22 cellular contexts compared by ENCODE assay signal in the genomic region with DNA sequence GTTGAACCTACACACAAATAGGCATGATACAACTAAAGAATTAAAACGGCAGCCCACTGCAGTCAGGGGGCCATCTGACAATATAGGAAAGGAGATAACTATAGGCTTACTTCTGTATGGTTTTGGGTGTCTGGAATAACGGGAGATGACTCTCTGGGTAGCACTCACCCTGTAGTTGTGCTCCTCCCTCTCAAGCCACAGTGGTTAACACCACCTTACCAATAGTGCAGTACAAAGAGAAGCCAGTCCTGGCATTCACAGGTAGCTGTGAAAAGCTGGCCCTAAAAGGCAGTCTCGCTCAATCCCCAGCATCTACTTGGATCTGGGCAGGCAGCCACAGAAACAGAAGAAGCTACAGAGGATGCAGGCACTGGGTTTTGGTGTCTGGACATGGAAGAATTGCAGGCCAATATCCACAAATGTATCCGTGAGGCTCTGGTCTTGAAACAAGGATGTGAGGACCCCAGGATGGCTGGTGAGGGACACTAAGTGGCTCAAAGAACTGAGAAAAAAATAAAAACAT.
DNase-seq lines count a peak whose midpoint lies in the region; ATAC-seq and TF ChIP-seq lines count a peak whose summit lies in the region.
"Had no signal": no experiment of that assay in that cellular context is flagged by ENCODE, and none has a peak within 500 bp of the region (broad histone marks: within the 10 kb centered on the region; RNA-seq: fewer than 3 reads in every experiment).

No MANE protein-coding gene starts in this region.

- peak overlapping the region; percentile 22 for H3K27ac ChIP-seq in foreskin keratinocyte
- H3K27ac ChIP-seq in smooth muscle cell (ENCODE audit: low read depth) = peak overlapping the region; percentile 56

- no peak overlapping the region for H3K4me3 ChIP-seq in smooth muscle cell
- H3K4me3 ChIP-seq: cardiac muscle cell, esophagus muscularis mucosa had no signal

- POLR2A ChIA-PET in activated naive CD8-positive, alpha-beta T cell treated with anti-CD3 and anti-CD28 coated beads, Interleukin-2, amount 10 ng/mL, durations not matched to agents 7 days and 5 days (lab: Charles Lee) = no interaction called here

- 79% methylated on average over 4 of the region's 4 CpGs for WGBS in smooth muscle cell (ENCODE audit: low lambda C conversion rate)

- peak; percentile 7 for ATAC-seq in activated naive CD8-positive, alpha-beta T cell treated with anti-CD3 and anti-CD28 coated beads, Interleukin-2, amount 10 ng/mL, durations not matched to agents 7 days and 5 days (ENCODE audit: low read depth)
- ATAC-seq in foreskin keratinocyte (no peak), HG02678 (IDR thresholded peaks at IDR 0.05; ENCODE audit: unreplicated experiment) (no peak), HG03108 (IDR thresholded peaks at IDR 0.05; ENCODE audit: unreplicated experiment) (no peak)
- ATAC-seq: sciatic nerve, WTC11 had no signal

- no peak overlapping the region for H3K4me2 ChIP-seq in smooth muscle cell

- H3K9me3 ChIP-seq in smooth muscle cell (replicated peaks; ENCODE audit: low read depth) = no peaks in the 10 kb centered on the region
- H3K9me3 ChIP-seq: esophagus muscularis mucosa had no signal

- no peaks in the 10 kb centered on the region for H3K27me3 Mint-ChIP-seq in activated T-cell treated with anti-CD3 and anti-CD28 coated beads, Interleukin-2, amount 50 U/mL, for 24 hours
- H3K27me3 Mint-ChIP-seq in activated naive CD8-positive, alpha-beta T cell treated with anti-CD3 and anti-CD28 coated beads, Interleukin-2, amount 10 ng/mL, durations not matched to agents 7 days and 5 days = peaks cover 4% of the 10 kb centered on the region
- H3K27me3 Mint-ChIP-seq: stimulated activated naive CD8-positive, alpha-beta T cell treated with anti-CD3 and anti-CD28 coated beads, Interleukin-15, Interleukin-2, amounts not matched to agents 100 ng/mL and 50 ng/mL, for 24 hours had no signal

- peaks cover 17% of the 10 kb centered on the region for H3K4me1 Mint-ChIP-seq in activated T-cell treated with anti-CD3 and anti-CD28 coated beads, Interleukin-2, amount 50 U/mL, for 24 hours (ENCODE audit: low read depth)
- peaks cover 12% of the 10 kb centered on the region for H3K4me1 Mint-ChIP-seq in activated naive CD8-positive, alpha-beta T cell treated with anti-CD3 and anti-CD28 coated beads, Interleukin-2, amount 10 ng/mL, durations not matched to agents 7 days and 5 days
- H3K4me1 Mint-ChIP-seq: CD4-positive, CD25-positive, alpha-beta regulatory T cell had no signal

- no peak for DNase-seq in activated T-cell treated with anti-CD3 and anti-CD28 coated beads, Interleukin-2, amount 50 U/mL, for 24 hours
- DNase-seq in activated T-cell treated with anti-CD3 and anti-CD28 coated beads, Interleukin-2, amount 50 U/mL, for 48 hours = no peak
- DNase-seq in activated naive CD8-positive, alpha-beta T cell treated with anti-CD3 and anti-CD28 coated beads, Interleukin-2, amount 10 ng/mL, durations not matched to agents 7 days and 5 days = no peak
- no peak for DNase-seq in foreskin keratinocyte
- no peak for DNase-seq in smooth muscle cell (lab: John Stamatoyannopoulos, UW; ENCODE audit: unreplicated experiment)
- DNase-seq in dedifferentiated amniotic fluid mesenchymal stem cell (ENCODE audit: extremely low spot score) = no peak
- DNase-seq: activated T-cell treated with anti-CD3 and anti-CD28 coated beads, Interleukin-2, amount 50 U/mL, for 4 hours; CD4-positive, CD25-positive, alpha-beta regulatory T cell; H9; left ventricle myocardium superior; NCI-H1436; NCI-H69; SIG-M5; stimulated activated CD4-positive, alpha-beta T cell treated with anti-CD3 and anti-CD28 coated beads, Interleukin-1b, Interleukin-23, amount 100 ng/mL, for 48 hours had no signal

- TF ChIP-seq CTCF in foreskin keratinocyte (conservative IDR thresholded peaks at IDR 0.05) (no peak), smooth muscle cell (IDR thresholded peaks at IDR 0.05; ENCODE audit: borderline replicate concordance, insufficient read depth, poor library complexity, severe bottlenecking) (no peak)

- no peaks in the 10 kb centered on the region for H3K36me3 ChIP-seq in smooth muscle cell (ENCODE audit: low read depth)
- H3K36me3 ChIP-seq: cardiac muscle cell, esophagus muscularis mucosa had no signal

- H4K20me1 ChIP-seq in smooth muscle cell (ENCODE audit: low read depth) = peaks cover 12% of the 10 kb centered on the region

- no peaks in the 10 kb centered on the region for H3K79me2 ChIP-seq in smooth muscle cell (ENCODE audit: low read depth)

- no peak overlapping the region for H3K4me3 Mint-ChIP-seq in activated T-cell treated with anti-CD3 and anti-CD28 coated beads, Interleukin-2, amount 50 U/mL, for 24 hours
- no peak overlapping the region for H3K4me3 Mint-ChIP-seq in activated naive CD8-positive, alpha-beta T cell treated with anti-CD3 and anti-CD28 coated beads, Interleukin-2, amount 10 ng/mL, durations not matched to agents 7 days and 5 days
- H3K4me3 Mint-ChIP-seq: activated CD8-positive, alpha-beta T cell treated with anti-CD3 and anti-CD28 coated beads, Interleukin-2, amount 10 ng/mL, durations not matched to agents 7 days and 5 days; activated T-cell treated with anti-CD3 and anti-CD28 coated beads, Interleukin-2, amount 50 U/mL, for 4 hours; CD4-positive, CD25-positive, alpha-beta regulatory T cell; H9; stimulated activated naive CD8-positive, alpha-beta T cell treated with anti-CD3 and anti-CD28 coated beads, Interleukin-15, Interleukin-2, amounts not matched to agents 100 ng/mL and 50 ng/mL, for 24 hours; WTC11 had no signal

- no peaks in the 10 kb centered on the region for H3K36me3 Mint-ChIP-seq in activated T-cell treated with anti-CD3 and anti-CD28 coated beads, Interleukin-2, amount 50 U/mL, for 24 hours (ENCODE audit: low read depth)
- peaks cover 15% of the 10 kb centered on the region for H3K36me3 Mint-ChIP-seq in activated naive CD8-positive, alpha-beta T cell treated with anti-CD3 and anti-CD28 coated beads, Interleukin-2, amount 10 ng/mL, durations not matched to agents 7 days and 5 days
- H3K36me3 Mint-ChIP-seq: CD4-positive, CD25-positive, alpha-beta regulatory T cell had no signal

- peaks cover 6% of the 10 kb centered on the region for H3K4me1 ChIP-seq in foreskin keratinocyte
- no peaks in the 10 kb centered on the region for H3K4me1 ChIP-seq in smooth muscle cell (ENCODE audit: low read depth)

- H3K27ac Mint-ChIP-seq in activated T-cell treated with anti-CD3 and anti-CD28 coated beads, Interleukin-2, amount 50 U/mL, for 24 hours = peak overlapping the region; percentile 44
- H3K27ac Mint-ChIP-seq in activated naive CD8-positive, alpha-beta T cell treated with anti-CD3 and anti-CD28 coated beads, Interleukin-2, amount 10 ng/mL, durations not matched to agents 7 days and 5 days = no peak overlapping the region
- H3K27ac Mint-ChIP-seq: activated CD8-positive, alpha-beta T cell treated with anti-CD3 and anti-CD28 coated beads, Interleukin-2, amount 10 ng/mL, durations not matched to agents 7 days and 5 days; CD4-positive, CD25-positive, alpha-beta regulatory T cell; H9; WTC11 had no signal

- H2AFZ ChIP-seq in smooth muscle cell (ENCODE audit: low read depth) = no peak overlapping the region

- H3K9ac ChIP-seq in smooth muscle cell (ENCODE audit: low read depth) = no peak overlapping the region

- peaks cover 3% of the 10 kb centered on the region for H3K9me3 Mint-ChIP-seq in activated T-cell treated with anti-CD3 and anti-CD28 coated beads, Interleukin-2, amount 50 U/mL, for 24 hours
- H3K9me3 Mint-ChIP-seq in activated naive CD8-positive, alpha-beta T cell treated with anti-CD3 and anti-CD28 coated beads, Interleukin-2, amount 10 ng/mL, durations not matched to agents 7 days and 5 days = peaks cover 5% of the 10 kb centered on the region
- H3K9me3 Mint-ChIP-seq: activated T-cell treated with anti-CD3 and anti-CD28 coated beads, Interleukin-2, amount 50 U/mL, for 4 hours; stimulated activated naive CD8-positive, alpha-beta T cell treated with anti-CD3 and anti-CD28 coated beads, Interleukin-15, Interleukin-2, amounts not matched to agents 100 ng/mL and 50 ng/mL, for 24 hours had no signal

- H3F3A ChIP-seq in smooth muscle cell (ENCODE audit: low read depth) = no peaks in the 10 kb centered on the region

- H3K27me3 ChIP-seq in foreskin keratinocyte (no peaks in the 10 kb centered on the region), smooth muscle cell (ENCODE audit: low read depth) (no peaks in the 10 kb centered on the region)
- H3K27me3 ChIP-seq: cardiac muscle cell, esophagus muscularis mucosa had no signal
